In the genomic region with DNA sequence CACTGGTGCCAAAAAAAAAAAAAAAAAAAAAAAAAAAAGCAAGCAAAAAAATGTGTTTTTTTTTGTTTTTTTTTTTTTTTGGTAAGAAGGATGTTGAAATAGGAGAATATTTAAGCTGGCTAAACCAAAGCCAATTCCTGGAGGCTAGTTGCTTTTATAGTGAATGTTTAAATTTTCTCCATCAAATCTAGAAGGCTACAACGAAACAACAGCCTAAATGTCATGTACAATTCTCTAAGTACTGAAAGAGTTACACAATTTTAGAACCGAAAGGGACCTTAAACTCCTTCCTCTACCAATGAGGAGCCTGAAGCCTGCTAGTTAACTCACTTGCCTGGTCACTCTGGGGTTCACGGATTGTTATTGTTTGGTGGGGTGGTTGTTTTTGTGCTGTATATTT, we compare ENCODE assay signal across 11 cellular contexts. TPM values are rescaled to one million over a fixed set of nuclear protein-coding genes. Genes with fewer than 3 reads are reported as not detected.
DNase-seq lines count a peak whose midpoint lies in the region; ATAC-seq and TF ChIP-seq lines count a peak whose summit lies in the region.
"Had no signal": no experiment of that assay in that cellular context is flagged by ENCODE, and none has a peak within 500 bp of the region (broad histone marks: within the 10 kb centered on the region; RNA-seq: fewer than 3 reads in every experiment).

No MANE protein-coding gene starts in this region.

- H3K9me3 ChIP-seq in heart left ventricle, result no peaks in the 10 kb centered on the region
- no peaks in the 10 kb centered on the region for H3K9me3 ChIP-seq in ectodermal cell (ENCODE audit: control insufficient read depth, low read length)
- H3K9me3 ChIP-seq in upper lobe of right lung, result no peaks in the 10 kb centered on the region
- no peaks in the 10 kb centered on the region for H3K9me3 ChIP-seq in thyroid gland

- WGBS in heart left ventricle, 4 donors, result 34 to 45% (median 44%) methylated on average over 3 of the region's 3 CpGs
- 67 to 88% methylated on average over 2 to 3 of the region's 3 CpGs for WGBS in ectodermal cell, 2 experiments
- 49 to 58% methylated on average over 3 of the region's 3 CpGs for WGBS in thyroid gland, 2 donors

- intact Hi-C loops in heart left ventricle (cut with DNase I) (no loop called here), Right ventricle myocardium inferior (cut with DNase I) (no loop called here), upper lobe of right lung (cut with DNase I) (no loop called here), thyroid gland (cut with DNase I) (no loop called here)

- peaks cover 0 to 47% (median 15%) of the 10 kb centered on the region in 12 donors for H3K4me1 ChIP-seq in heart left ventricle
- H3K4me1 ChIP-seq in ectodermal cell (ENCODE audit: control insufficient read depth, insufficient read depth, low read length), result peaks cover 38% of the 10 kb centered on the region
- no peaks in the 10 kb centered on the region for H3K4me1 ChIP-seq in upper lobe of right lung
- H3K4me1 ChIP-seq in thyroid gland, result peaks cover 9% of the 10 kb centered on the region in 2 donors

- H3K27me3 ChIP-seq in heart left ventricle (peaks cover 0 to 10% (median 0%) of the 10 kb centered on the region in 9 donors), ectodermal cell (ENCODE audit: control insufficient read depth, insufficient read depth, low read length, poor library complexity, severe bottlenecking) (peaks cover 1% of the 10 kb centered on the region), upper lobe of right lung (no peaks in the 10 kb centered on the region), thyroid gland (no peaks in the 10 kb centered on the region)

- DNase-seq in heart left ventricle (no peak), Right ventricle myocardium inferior (ENCODE audit: missing footprints) (no peak), nephron progenitor cell (no peak), upper lobe of right lung (no peak), thyroid gland (no peak), OCI-M2 (lab: John Stamatoyannopoulos, UW; ENCODE audit: unreplicated experiment) (no peak), pons (ENCODE audit: low spot score) (no peak)
- DNase-seq: activated CD4-positive, CD25-positive, alpha-beta regulatory T cell; NCI-H2029 treated with DMSO at 0.1 percent for 48 hours had no signal

- peaks cover 6% of the 10 kb centered on the region for H3K27me3 Mint-ChIP-seq in nephron progenitor cell (ENCODE audit: low read depth, poor library complexity)

- H3K4me3 ChIP-seq in heart left ventricle, result peak overlapping the region in 7 of 12 donors; percentile 3 to 93 (median 78)
- H3K4me3 ChIP-seq in ectodermal cell (ENCODE audit: insufficient read depth, low read depth, low read length), result peak overlapping the region; percentile 88
- peak overlapping the region; percentile 2 for H3K4me3 ChIP-seq in upper lobe of right lung
- no peak overlapping the region for H3K4me3 ChIP-seq in thyroid gland (replicated peaks in 1 of 3)

- H3K27ac Mint-ChIP-seq in nephron progenitor cell, result no peak overlapping the region

- H3K4me1 Mint-ChIP-seq in nephron progenitor cell, result peaks cover 47% of the 10 kb centered on the region

- peak overlapping the region; percentile 96 for H3K4me3 Mint-ChIP-seq in nephron progenitor cell

- no peak for TF ChIP-seq CTCF in heart left ventricle (IDR thresholded peaks at IDR 0.05)
- no peak for TF ChIP-seq CTCF in nephron progenitor cell (IDR thresholded peaks at IDR 0.05)
- TF ChIP-seq CTCF in upper lobe of right lung (IDR thresholded peaks at IDR 0.05), result no peak
- TF ChIP-seq CTCF in thyroid gland (IDR thresholded peaks at IDR 0.05), result no peak

- H3K9me3 Mint-ChIP-seq in nephron progenitor cell, result no peaks in the 10 kb centered on the region

- H3K36me3 ChIP-seq in heart left ventricle, result no peaks in the 10 kb centered on the region
- H3K36me3 ChIP-seq in ectodermal cell (ENCODE audit: control insufficient read depth, insufficient read depth, low read length), result no peaks in the 10 kb centered on the region
- H3K36me3 ChIP-seq in upper lobe of right lung, result no peaks in the 10 kb centered on the region
- H3K36me3 ChIP-seq in thyroid gland, result no peaks in the 10 kb centered on the region

- ATAC-seq in heart left ventricle, result no peak
- ATAC-seq in Right ventricle myocardium inferior, result no peak
- no peak for ATAC-seq in upper lobe of right lung

- peaks cover 19% of the 10 kb centered on the region for H3K36me3 Mint-ChIP-seq in nephron progenitor cell (ENCODE audit: low read depth)

- H3K27ac ChIP-seq in heart left ventricle (peak overlapping the region in 8 of 12 donors; percentile 20 to 93 (median 79)), ectodermal cell (ENCODE audit: insufficient read depth, low read depth, low read length, poor library complexity, severe bottlenecking) (no peak overlapping the region), upper lobe of right lung (peak overlapping the region; percentile 17), thyroid gland (no peak overlapping the region)
- H3K27ac ChIP-seq: RWPE1 had no signal

- TF ChIP-seq POLR2A in heart left ventricle (IDR thresholded peaks at IDR 0.05), result no peak
- TF ChIP-seq POLR2A in thyroid gland (IDR thresholded peaks at IDR 0.05), result no peak

RNA-seq across cellular contexts. Expression of gene WLS, which starts 3.5 kb away (rescaled TPM):
- total RNA-seq in heart left ventricle (100 to 1,000 TPM in 6 of 9 donors, 10 to 100 TPM in 3; 78.2 to 115 (median 107) TPM), Right ventricle myocardium inferior (97.2 TPM), upper lobe of right lung (89.8 TPM), thyroid gland (10 to 100 TPM; 20.0 to 52.7 (median 46.7) TPM)
- polyA plus RNA-seq in heart left ventricle, result 10 to 100 TPM; 36.5 to 38.4 TPM
- polyA plus RNA-seq in ectodermal cell (2013, experiment 1 of 4), result 532 TPM
- 611 TPM for polyA plus RNA-seq in ectodermal cell (2013, experiment 2 of 4)
- 377 TPM for polyA plus RNA-seq in ectodermal cell (2013, experiment 3 of 4)
- polyA plus RNA-seq in ectodermal cell (2013, experiment 4 of 4), result 459 TPM

Comparison
In these comparisons a context has a peak if more than half of its experiments do, and no peak if none do; other contexts are left out.
1. H3K27ac ChIP-seq: peak in heart left ventricle (8 of 12) and upper lobe of right lung (single experiment); none in ectodermal cell (single experiment) and thyroid gland (0 of 3).
2. H3K4me3 ChIP-seq: peak in heart left ventricle (7 of 12), ectodermal cell (single experiment) and upper lobe of right lung (single experiment); none in thyroid gland (0 of 3).